26 cellular contexts compared by ENCODE assay signal in the genomic region with DNA sequence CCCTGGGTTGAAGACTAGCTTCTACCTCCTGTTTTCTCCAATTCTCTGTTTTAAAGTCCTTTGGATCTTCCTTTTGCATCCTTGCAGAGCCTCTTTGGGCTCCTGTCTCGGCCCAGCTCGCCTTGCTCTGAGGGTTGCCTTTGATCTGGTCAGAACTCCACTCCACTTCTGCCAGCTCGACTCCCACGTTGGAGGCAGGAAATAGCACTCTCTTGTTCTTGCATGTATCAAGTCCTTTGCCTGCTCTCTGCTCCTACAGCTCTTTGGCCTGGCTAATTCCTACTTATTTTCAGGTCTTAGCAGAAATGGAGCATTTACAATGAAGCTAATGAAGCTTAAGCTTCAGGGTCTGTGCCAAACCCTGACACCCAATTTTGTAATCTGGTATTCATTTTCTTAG. TPM values are rescaled to one million over a fixed set of nuclear protein-coding genes. Genes with fewer than 3 reads are reported as not detected.
DNase-seq lines count a peak whose midpoint lies in the region; ATAC-seq and TF ChIP-seq lines count a peak whose summit lies in the region.
"Had no signal": no experiment of that assay in that cellular context is flagged by ENCODE, and none has a peak within 500 bp of the region (broad histone marks: within the 10 kb centered on the region; RNA-seq: fewer than 3 reads in every experiment).

No MANE protein-coding gene starts in this region.

- CTCF ChIA-PET in activated CD8-positive, alpha-beta memory T cell treated with anti-CD3 and anti-CD28 coated beads, Interleukin-2, amount 10 ng/mL, durations not matched to agents 7 days and 5 days (lab: Charles Lee) = interaction anchor here (0.7 kb wide), 1 partner anchor 12 kb away, joined by 3 read pairs; no protein-coding TSS in a partner anchor

- H3K4me1 Mint-ChIP-seq in activated CD8-positive, alpha-beta memory T cell treated with anti-CD3 and anti-CD28 coated beads, Interleukin-2, amount 10 ng/mL, durations not matched to agents 7 days and 5 days = no peaks in the 10 kb centered on the region

- H3K9me3 ChIP-seq in Loucy (ENCODE audit: insufficient read depth, low read depth, low read length) (no peaks in the 10 kb centered on the region), osteoblast (ENCODE audit: low read depth, low read length) (no peaks in the 10 kb centered on the region)
- H3K9me3 ChIP-seq: BLaER1, Caco-2 had no signal

- H3K27me3 ChIP-seq in Loucy (ENCODE audit: insufficient read depth, low read length, poor library complexity, severe bottlenecking) (no peaks in the 10 kb centered on the region), osteoblast (ENCODE audit: insufficient read depth, low read length) (no peaks in the 10 kb centered on the region)
- H3K27me3 ChIP-seq: BLaER1 had no signal

- H3K4me1 ChIP-seq in Loucy (ENCODE audit: insufficient read depth, low read length, poor library complexity, severe bottlenecking) = no peaks in the 10 kb centered on the region
- no peaks in the 10 kb centered on the region for H3K4me1 ChIP-seq in osteoblast (ENCODE audit: insufficient read depth, low read length)
- H3K4me1 ChIP-seq: BLaER1, Caco-2 had no signal

- H3K4me3 ChIP-seq in Loucy (ENCODE audit: low read length, poor library complexity, severe bottlenecking) = no peak overlapping the region
- no peak overlapping the region for H3K4me3 ChIP-seq in osteoblast (ENCODE audit: insufficient read depth, low read length)
- H3K4me3 ChIP-seq: BLaER1 had no signal

- H3K36me3 Mint-ChIP-seq in activated CD8-positive, alpha-beta memory T cell treated with anti-CD3 and anti-CD28 coated beads, Interleukin-2, amount 10 ng/mL, durations not matched to agents 7 days and 5 days = no peaks in the 10 kb centered on the region

- H2AFZ ChIP-seq in Loucy (ENCODE audit: low read length) (peak overlapping the region; percentile 35; the same call in 1 of the 2 replicates), osteoblast (ENCODE audit: low read length) (peak overlapping the region; percentile 72)

- no peak overlapping the region for H3K4me3 Mint-ChIP-seq in activated CD8-positive, alpha-beta memory T cell treated with anti-CD3 and anti-CD28 coated beads, Interleukin-2, amount 10 ng/mL, durations not matched to agents 7 days and 5 days
- H3K4me3 Mint-ChIP-seq: CD4-positive, alpha-beta T cell had no signal

- H4K20me1 ChIP-seq in Loucy (ENCODE audit: insufficient read depth, low read length, poor library complexity, severe bottlenecking) (no peaks in the 10 kb centered on the region), osteoblast (ENCODE audit: insufficient read depth, low read length) (no peaks in the 10 kb centered on the region)
- H4K20me1 ChIP-seq: BLaER1 had no signal

- H3K36me3 ChIP-seq in Loucy (ENCODE audit: insufficient read depth, low read length) = no peaks in the 10 kb centered on the region
- H3K36me3 ChIP-seq in osteoblast (ENCODE audit: insufficient read depth, low read length) = no peaks in the 10 kb centered on the region
- H3K36me3 ChIP-seq: BLaER1 had no signal

- H3K9me3 Mint-ChIP-seq in activated CD8-positive, alpha-beta memory T cell treated with anti-CD3 and anti-CD28 coated beads, Interleukin-2, amount 10 ng/mL, durations not matched to agents 7 days and 5 days (ENCODE audit: low read depth) = no peaks in the 10 kb centered on the region
- H3K9me3 Mint-ChIP-seq: CD4-positive, alpha-beta T cell had no signal

- DNase-seq in NCI-H82 (lab: John Stamatoyannopoulos, UW) = peak; percentile 33
- DNase-seq in NCI-H82 treated with DMSO at 0.1 percent for 48 hours (lab: John Stamatoyannopoulos, UW; ENCODE audit: unreplicated experiment) = no peak
- DNase-seq in iris pigment epithelial cell (ENCODE audit: low read depth) = peak; percentile 27
- no peak for DNase-seq in osteoblast (ENCODE audit: insufficient read length, low spot score, missing footprints)
- DNase-seq in amygdala (lab: John Stamatoyannopoulos, UW) = no peak
- DNase-seq in activated CD8-positive, alpha-beta memory T cell treated with anti-CD3 and anti-CD28 coated beads, Interleukin-2, amount 10 ng/mL, durations not matched to agents 7 days and 5 days = no peak
- DNase-seq: ACHN; Caco-2; CD4-positive, alpha-beta T cell; DMS 273 treated with DMSO at 0.1 percent for 48 hours; DMS79 treated with DMSO at 0.1 percent for 48 hours; Kasumi-1; MM.1S; NCI-H1048; NCI-H1417 treated with DMSO at 0.1 percent for 48 hours; NCI-H187 treated with DMSO at 0.1 percent for 48 hours; NCI-H2107; NK-92 treated with Interleukin-12 subunit alpha and Interleukin-12 subunit beta, amount 100 ng/mL, for 24 hours; SIG-M5 had no signal

- no peaks in the 10 kb centered on the region for H3F3A ChIP-seq in Loucy (ENCODE audit: low read depth)

- H3K27me3 Mint-ChIP-seq in activated CD8-positive, alpha-beta memory T cell treated with anti-CD3 and anti-CD28 coated beads, Interleukin-2, amount 10 ng/mL, durations not matched to agents 7 days and 5 days = peaks cover 5% of the 10 kb centered on the region
- H3K27me3 Mint-ChIP-seq: CD4-positive, alpha-beta T cell had no signal

- H3K27ac Mint-ChIP-seq in activated CD8-positive, alpha-beta memory T cell treated with anti-CD3 and anti-CD28 coated beads, Interleukin-2, amount 10 ng/mL, durations not matched to agents 7 days and 5 days = no peak overlapping the region
- H3K27ac Mint-ChIP-seq: CD4-positive, alpha-beta T cell had no signal

- H3K4me2 ChIP-seq in Loucy (ENCODE audit: low read depth, low read length, poor library complexity, severe bottlenecking) (no peak overlapping the region), osteoblast (ENCODE audit: insufficient read depth, low read length) (no peak overlapping the region)
- H3K4me2 ChIP-seq: BLaER1 had no signal

- TF ChIP-seq CTCF in Loucy (conservative IDR thresholded peaks at IDR 0.05; ENCODE audit: low read length) (no peak), osteoblast (IDR thresholded peaks at IDR 0.05; ENCODE audit: extremely low read depth, low read depth, low read length) (no peak)

- no peak overlapping the region for H3K27ac ChIP-seq in osteoblast (ENCODE audit: low read depth, low read length)
- H3K27ac ChIP-seq: 22Rv1, BLaER1, RWPE1 had no signal

- no peaks in the 10 kb centered on the region for H3K79me2 ChIP-seq in Loucy (ENCODE audit: insufficient read depth, low read length)
- no peaks in the 10 kb centered on the region for H3K79me2 ChIP-seq in osteoblast (ENCODE audit: insufficient read depth, low read length)

- H3K9me2 ChIP-seq in Loucy (replicated peaks; ENCODE audit: low read depth, low read length) = no peaks in the 10 kb centered on the region

- no peak overlapping the region for H3K9ac ChIP-seq in Loucy (ENCODE audit: low read depth, low read length, poor library complexity, severe bottlenecking)
- H3K9ac ChIP-seq: BLaER1 had no signal

- no peak for ATAC-seq in activated CD8-positive, alpha-beta memory T cell treated with anti-CD3 and anti-CD28 coated beads, Interleukin-2, amount 10 ng/mL, durations not matched to agents 7 days and 5 days
- no peak for ATAC-seq in HG03280 (IDR thresholded peaks at IDR 0.05; ENCODE audit: unreplicated experiment)
- ATAC-seq: HCT116, SK-N-SH treated with all-trans-retinoic acid at 6 μM for 48 hours had no signal

RNA-seq across cellular contexts. Expression of a gene that starts 21.1 kb away (rescaled TPM):
- 28.9 and 34.7 TPM in 2 replicates for total RNA-seq in osteoblast
- total RNA-seq in activated CD8-positive, alpha-beta memory T cell treated with anti-CD3 and anti-CD28 coated beads, Interleukin-2, amount 10 ng/mL, durations not matched to agents 7 days and 5 days = 10 to 100 TPM; 13.5 to 14.6 TPM

Comparison
In these comparisons a context has a peak if more than half of its experiments do, and no peak if none do; other contexts are left out.
1. DNase-seq: peak in NCI-H82 (single experiment) and iris pigment epithelial cell (single experiment); none in NCI-H82 treated with DMSO at 0.1 percent for 48 hours (single experiment), osteoblast (single experiment), amygdala (0 of 56) and activated CD8-positive, alpha-beta memory T cell treated with anti-CD3 and anti-CD28 coated beads, Interleukin-2, amount 10 ng/mL, durations not matched to agents 7 days and 5 days (single experiment).